ENCODE assay signal across 11 cellular contexts in the genomic region with DNA sequence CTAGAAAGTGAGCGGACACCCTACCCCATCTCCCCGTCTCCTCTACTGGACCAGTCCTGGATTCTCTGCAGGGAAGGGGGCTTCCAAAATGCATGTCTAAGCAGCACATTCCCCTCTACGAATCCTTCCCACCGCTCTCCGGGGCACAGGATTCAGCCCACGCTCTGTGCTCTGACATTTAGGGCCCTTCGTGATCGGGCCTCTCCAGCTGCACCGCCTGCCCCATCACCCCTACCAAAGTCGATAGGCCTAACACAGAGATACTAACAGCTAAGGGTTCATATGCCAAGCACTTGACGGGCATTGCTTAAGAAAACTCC. TPM values are rescaled to one million over a fixed set of nuclear protein-coding genes. Genes with fewer than 3 reads are reported as not detected.
DNase-seq lines count a peak whose midpoint lies in the region; FAIRE-seq and TF ChIP-seq lines count a peak whose summit lies in the region.
"Had no signal": no experiment of that assay in that cellular context is flagged by ENCODE, and none has a peak within 500 bp of the region (broad histone marks: within the 10 kb centered on the region; RNA-seq: fewer than 3 reads in every experiment).

No MANE protein-coding gene starts in this region.

- H3K9me2 ChIP-seq in DOHH2 (replicated peaks; ENCODE audit: control insufficient read depth, low read length) = no peaks in the 10 kb centered on the region

- intact Hi-C loops in activated CD4-positive, alpha-beta memory T cell treated with anti-CD3 and anti-CD28 coated beads for 36 hours (cut with micrococcal nuclease) = no loop called here

- H3F3A ChIP-seq in DOHH2 (ENCODE audit: control insufficient read depth, insufficient read depth) = peaks cover 9% of the 10 kb centered on the region

- peak overlapping the region; percentile 88 for H3K4me3 ChIP-seq in DOHH2 (ENCODE audit: low read length)
- H3K4me3 ChIP-seq in fibroblast of pulmonary artery (replicated peaks; ENCODE audit: low read depth, low read length) = peak overlapping the region; percentile 62
- peak overlapping the region; percentile 56 for H3K4me3 ChIP-seq in retinal pigment epithelial cell (ENCODE audit: low read length)

- no peak for DNase-seq in activated CD4-positive, alpha-beta memory T cell treated with anti-CD3 and anti-CD28 coated beads for 36 hours
- DNase-seq in fibroblast of pulmonary artery (ENCODE audit: low read depth) (no peak), retinal pigment epithelial cell (ENCODE audit: low read depth) (no peak), NCI-H69 (lab: John Stamatoyannopoulos, UW) (no peak), epidermal melanocyte (ENCODE audit: insufficient read length, low spot score) (no peak), NCI-H1105 treated with DMSO at 0.1 percent for 48 hours (lab: John Stamatoyannopoulos, UW) (no peak), urothelium cell line (ENCODE audit: low spot score) (no peak)
- DNase-seq: activated CD4-positive, alpha-beta T cell treated with anti-CD3 and anti-CD28 coated beads for 1 hour; GOT3 had no signal

- H3K4me2 ChIP-seq in DOHH2 (ENCODE audit: low read length) = peak overlapping the region; percentile 92

- H3K9me3 Mint-ChIP-seq in activated CD4-positive, alpha-beta memory T cell treated with anti-CD3 and anti-CD28 coated beads for 36 hours = no peaks in the 10 kb centered on the region

- no peak for FAIRE-seq in urothelium cell line (lab: Jason Lieb, UNC)

- CTCF ChIA-PET in activated CD4-positive, alpha-beta memory T cell treated with anti-CD3 and anti-CD28 coated beads for 36 hours (lab: Charles Lee) = interaction anchor here (1.6 kb wide), 1 partner anchor 81 kb away, joined by 3 read pairs; no protein-coding TSS in a partner anchor

- no peaks in the 10 kb centered on the region for H4K20me1 ChIP-seq in DOHH2 (ENCODE audit: control insufficient read depth, insufficient read depth, low read depth, low read length)

- no peaks in the 10 kb centered on the region for H3K36me3 ChIP-seq in DOHH2 (ENCODE audit: control insufficient read depth, low read length)

- no peak for TF ChIP-seq CTCF in DOHH2 (IDR thresholded peaks at IDR 0.05; ENCODE audit: low read depth, low read length, poor library complexity, severe bottlenecking)
- no peak for TF ChIP-seq CTCF in fibroblast of pulmonary artery (IDR thresholded peaks at IDR 0.05; ENCODE audit: low read length, missing control alignments)
- no peak for TF ChIP-seq CTCF in retinal pigment epithelial cell (conservative IDR thresholded peaks at IDR 0.05; ENCODE audit: low read depth, low read length)

- POLR2A ChIA-PET in activated CD4-positive, alpha-beta memory T cell treated with anti-CD3 and anti-CD28 coated beads for 36 hours (lab: Charles Lee) = no interaction called here

- H3K27me3 ChIP-seq in DOHH2 (ENCODE audit: control insufficient read depth, low read length) = 0 out of 2 replicates have a peak, but pooled peaks cover 3% of the 10 kb centered on the region

- peaks cover 26% of the 10 kb centered on the region for H3K4me1 ChIP-seq in DOHH2 (ENCODE audit: control insufficient read depth, low read length)

- peaks cover under 1% of the 10 kb centered on the region for H3K79me2 ChIP-seq in DOHH2 (ENCODE audit: control insufficient read depth, low read length)

- H3K9me3 ChIP-seq in DOHH2 (ENCODE audit: control insufficient read depth, insufficient read depth, low read length) = no peaks in the 10 kb centered on the region

- H3K36me3 Mint-ChIP-seq in activated CD4-positive, alpha-beta memory T cell treated with anti-CD3 and anti-CD28 coated beads for 36 hours = peaks cover 22% of the 10 kb centered on the region

- H3K4me3 Mint-ChIP-seq in activated CD4-positive, alpha-beta memory T cell treated with anti-CD3 and anti-CD28 coated beads for 36 hours = peak overlapping the region; percentile 71

- H3K27me3 Mint-ChIP-seq in activated CD4-positive, alpha-beta memory T cell treated with anti-CD3 and anti-CD28 coated beads for 36 hours = no peaks in the 10 kb centered on the region

- H3K27ac Mint-ChIP-seq in activated CD4-positive, alpha-beta memory T cell treated with anti-CD3 and anti-CD28 coated beads for 36 hours = no peak overlapping the region

- H3K27ac ChIP-seq in DOHH2 (ENCODE audit: low read depth, low read length) = no peak overlapping the region

- H3K4me1 Mint-ChIP-seq in activated CD4-positive, alpha-beta memory T cell treated with anti-CD3 and anti-CD28 coated beads for 36 hours (ENCODE audit: low read depth) = peaks cover 25% of the 10 kb centered on the region

RNA-seq across cellular contexts. Expression of a gene that starts 1.2 kb away (rescaled TPM):
- 10 to 100 TPM in 1 of 2 experiments, 1 to 10 TPM in 1; 9.3 to 12.2 TPM for total RNA-seq in activated CD4-positive, alpha-beta memory T cell treated with anti-CD3 and anti-CD28 coated beads for 36 hours
- total RNA-seq: HT-29 had no signal

RNA-seq across cellular contexts. Expression of a gene that starts 5.0 kb away (rescaled TPM):
- total RNA-seq in activated CD4-positive, alpha-beta memory T cell treated with anti-CD3 and anti-CD28 coated beads for 36 hours = 10 to 100 TPM; 35.3 to 40.3 TPM

RNA-seq across cellular contexts. Expression of a gene that starts 21.9 kb away (rescaled TPM):
- 10 to 100 TPM; 52.5 to 57.6 TPM for total RNA-seq in activated CD4-positive, alpha-beta memory T cell treated with anti-CD3 and anti-CD28 coated beads for 36 hours

RNA-seq across cellular contexts. Expression of a gene that starts 22.0 kb away (rescaled TPM):
- 100 to 1,000 TPM; 112 to 119 TPM for total RNA-seq in activated CD4-positive, alpha-beta memory T cell treated with anti-CD3 and anti-CD28 coated beads for 36 hours

RNA-seq across cellular contexts. Expression of a gene that starts 49.8 kb away (rescaled TPM):
- total RNA-seq in activated CD4-positive, alpha-beta memory T cell treated with anti-CD3 and anti-CD28 coated beads for 36 hours = 10 to 100 TPM; 51.5 to 57.0 TPM
